In genomic region chr3:134563614-134564013, GRCh38 we compare ENCODE assay signal across 20 cellular contexts.
A peak's percentile ranks its signal among the peaks of the same experiment; 100 is the strongest.
DNase-seq lines count a peak whose midpoint lies in the region; ATAC-seq, FAIRE-seq and TF ChIP-seq lines count a peak whose summit lies in the region.
"Had no signal": no experiment of that assay in that cellular context is flagged by ENCODE, and none has a peak within 500 bp of the region (broad histone marks: within the 10 kb centered on the region; RNA-seq: fewer than 3 reads in every experiment).

No MANE protein-coding gene starts in this region.

- no peak for DNase-seq in stimulated activated naive CD8-positive, alpha-beta T cell treated with anti-CD3 and anti-CD28 coated beads, Interleukin-15, amount 100 ng/mL, for 72 hours
- no peak for DNase-seq in stimulated activated naive CD8-positive, alpha-beta T cell treated with anti-CD3 and anti-CD28 coated beads, Interleukin-15, Interleukin-2, amounts not matched to agents 100 U/mL and 50 U/mL, for 24 hours
- peak; percentile 85 for DNase-seq in bronchial epithelial cell (ENCODE audit: low read depth)
- DNase-seq in left colon: peak in 1 of 2 donors; percentile 8
- DNase-seq in amniotic stem cell (lab: John Stamatoyannopoulos, UW): no peak
- DNase-seq in globus pallidus (ENCODE audit: low spot score): no peak
- no peak for DNase-seq in NK-92 treated with Interleukin-12 subunit alpha and Interleukin-12 subunit beta, amount 100 ng/mL, for 24 hours (lab: John Stamatoyannopoulos, UW)
- DNase-seq: DMS153, EL, KBM-7, NCI-H1417 treated with DMSO at 0.1 percent for 48 hours, NCI-H2029, NCI-H2171, NCI-H446, NCI-H69, Peyer's patch, SHP77 treated with DMSO at 0.1 percent for 48 hours had no signal

- H3K4me1 Mint-ChIP-seq in stimulated activated naive CD8-positive, alpha-beta T cell treated with anti-CD3 and anti-CD28 coated beads, Interleukin-15, amount 100 ng/mL, for 72 hours: no peaks in the 10 kb centered on the region

- no peak overlapping the region for H3K4me3 ChIP-seq in bronchial epithelial cell (ENCODE audit: low read depth, low read length)
- H3K4me3 ChIP-seq: A549; BLaER1 treated with 17β-estradiol and CSF1 and Interleukin-3, amounts not matched to agents 10 nM and 100 nM; GM23338; Peyer's patch had no signal

- peak; percentile 77 for FAIRE-seq in bronchial epithelial cell (lab: Jason Lieb, UNC)
- FAIRE-seq: A549 had no signal

- no peak overlapping the region for H3K4me3 Mint-ChIP-seq in stimulated activated naive CD8-positive, alpha-beta T cell treated with anti-CD3 and anti-CD28 coated beads, Interleukin-15, amount 100 ng/mL, for 72 hours
- H3K4me3 Mint-ChIP-seq: GM23338 had no signal

- H3K27me3 Mint-ChIP-seq in stimulated activated naive CD8-positive, alpha-beta T cell treated with anti-CD3 and anti-CD28 coated beads, Interleukin-15, amount 100 ng/mL, for 72 hours: no peaks in the 10 kb centered on the region

- peaks cover 2 to 4% of the 10 kb centered on the region in 2 donors for H3K9me3 Mint-ChIP-seq in stimulated activated naive CD8-positive, alpha-beta T cell treated with anti-CD3 and anti-CD28 coated beads, Interleukin-15, amount 100 ng/mL, for 72 hours

- ATAC-seq in stimulated activated naive CD8-positive, alpha-beta T cell treated with anti-CD3 and anti-CD28 coated beads, Interleukin-15, amount 100 ng/mL, for 72 hours: no peak
- no peak for ATAC-seq in stimulated activated naive CD8-positive, alpha-beta T cell treated with anti-CD3 and anti-CD28 coated beads, Interleukin-15, Interleukin-2, amounts not matched to agents 100 U/mL and 50 U/mL, for 24 hours
- ATAC-seq in left colon: peak; percentile 92
- ATAC-seq: A549 had no signal

- TF ChIP-seq CTCF in bronchial epithelial cell (IDR thresholded peaks at IDR 0.05; ENCODE audit: insufficient read depth, low read length, severe bottlenecking): no peak

- H3K27ac Mint-ChIP-seq in stimulated activated naive CD8-positive, alpha-beta T cell treated with anti-CD3 and anti-CD28 coated beads, Interleukin-15, amount 100 ng/mL, for 72 hours: peak overlapping the region; percentile 4 to 78
- H3K27ac Mint-ChIP-seq: GM23338 had no signal

- no peaks in the 10 kb centered on the region for H3K36me3 ChIP-seq in bronchial epithelial cell (ENCODE audit: control insufficient read depth, insufficient read depth, low read length)

- intact Hi-C loops in left colon (cut with DNase I, micrococcal nuclease): no loop called here

- H3K27me3 ChIP-seq in bronchial epithelial cell (ENCODE audit: control insufficient read depth, insufficient read depth, low read length): no peaks in the 10 kb centered on the region
- H3K27me3 ChIP-seq: BLaER1 treated with 17β-estradiol and CSF1 and Interleukin-3, amounts not matched to agents 10 nM and 100 nM; Peyer's patch had no signal
